ENCODE assay signal across 9 cellular contexts in the genomic region with DNA sequence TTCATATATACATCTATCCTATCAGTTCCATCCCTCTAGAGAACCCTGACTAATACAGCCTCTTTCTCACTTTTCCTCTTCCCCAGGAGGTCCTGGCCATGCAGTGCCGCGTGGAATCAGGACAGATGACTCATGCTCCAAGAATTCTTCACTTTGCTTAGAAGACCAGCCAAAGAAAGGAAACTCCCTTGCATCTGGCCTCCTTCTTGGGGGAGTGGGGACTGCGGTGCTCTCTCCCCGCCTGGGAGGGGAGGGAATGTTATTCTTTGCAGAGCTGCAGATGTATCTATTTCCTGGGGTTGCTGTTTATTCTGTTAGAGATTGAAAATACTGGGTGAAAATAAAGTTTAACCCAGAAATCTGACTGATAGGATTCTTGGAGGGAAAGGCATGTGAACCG.
A peak's percentile ranks its signal among the peaks of the same experiment; 100 is the strongest.
DNase-seq lines count a peak whose midpoint lies in the region; ATAC-seq and TF ChIP-seq lines count a peak whose summit lies in the region.
"Had no signal": no experiment of that assay in that cellular context is flagged by ENCODE, and none has a peak within 500 bp of the region (broad histone marks: within the 10 kb centered on the region; RNA-seq: fewer than 3 reads in every experiment).

No MANE protein-coding gene starts in this region.

- no peak for TF ChIP-seq CTCF in brain (conservative IDR thresholded peaks at IDR 0.05)
- no peak for TF ChIP-seq CTCF in testis (IDR thresholded peaks at IDR 0.05)
- no peak for TF ChIP-seq CTCF in CD14-positive monocyte (IDR thresholded peaks at IDR 0.05)

- 25 to 43% methylated on average over 5 of the region's 5 CpGs for WGBS in testis, 2 donors

- H3K27ac Mint-ChIP-seq in brain, result peak overlapping the region in 3 of 5 experiments; percentile 2 to 28 (median 9)
- H3K27ac Mint-ChIP-seq in T-helper 2 cell treated with Interferon-gamma antibody and Interleukin-4, amounts not matched to agents 5 μg/mL and 100 μg/mL, for 36 hours, result no peak overlapping the region
- H3K27ac Mint-ChIP-seq in CD14-positive monocyte, result no peak overlapping the region
- H3K27ac Mint-ChIP-seq: T-helper 1 cell treated with Interleukin-12 subunit alpha and Interleukin-12 subunit beta and Interleukin-4 antibody, amounts not matched to agents 30 μg/mL and 1 μg/mL, for 36 hours had no signal

- peaks cover 35% of the 10 kb centered on the region for H3K4me1 ChIP-seq in testis

- H3K36me3 ChIP-seq in testis (ENCODE audit: low read depth, missing control alignments), result no peaks in the 10 kb centered on the region

- DNase-seq in HS-5 (ENCODE audit: low read depth) (peak; percentile 97), iris pigment epithelial cell (ENCODE audit: low read depth) (peak; percentile 97), testis (peak; percentile 84), NCI-H748 treated with DMSO at 0.1 percent for 48 hours (lab: John Stamatoyannopoulos, UW) (no peak), CD14-positive monocyte (ENCODE audit: low spot score) (no peak)
- DNase-seq in T-helper 2 cell treated with Interferon-gamma antibody and Interleukin-4, amounts not matched to agents 5 μg/mL and 100 μg/mL, for 36 hours (ENCODE audit: low spot score), result no peak

- peak overlapping the region; percentile 9 to 59 for H3K27ac ChIP-seq in testis

- H3K4me3 ChIP-seq in testis, result no peak overlapping the region

- no peaks in the 10 kb centered on the region for H3K27me3 Mint-ChIP-seq in brain
- H3K27me3 Mint-ChIP-seq in T-helper 2 cell treated with Interferon-gamma antibody and Interleukin-4, amounts not matched to agents 5 μg/mL and 100 μg/mL, for 36 hours (ENCODE audit: low read depth), result peaks cover 3% of the 10 kb centered on the region
- peaks cover 0 to 6% (median 3%) of the 10 kb centered on the region in 3 donors for H3K27me3 Mint-ChIP-seq in CD14-positive monocyte (ENCODE audit: low read depth in 3 of 3)

- H3K4me1 Mint-ChIP-seq in brain (peaks cover 32% of the 10 kb centered on the region), CD14-positive monocyte (no peaks in the 10 kb centered on the region)
- no peaks in the 10 kb centered on the region for H3K4me1 Mint-ChIP-seq in T-helper 2 cell treated with Interferon-gamma antibody and Interleukin-4, amounts not matched to agents 5 μg/mL and 100 μg/mL, for 36 hours (ENCODE audit: low read depth)

- no peaks in the 10 kb centered on the region for H3K27me3 ChIP-seq in testis

- H3K9me3 Mint-ChIP-seq in brain (peaks cover 0 to 4% (median 2%) of the 10 kb centered on the region in 5 experiments), CD14-positive monocyte (peaks cover 0 to 5% (median 1%) of the 10 kb centered on the region in 7 donors)
- no peaks in the 10 kb centered on the region for H3K9me3 Mint-ChIP-seq in T-helper 2 cell treated with Interferon-gamma antibody and Interleukin-4, amounts not matched to agents 5 μg/mL and 100 μg/mL, for 36 hours
- H3K9me3 Mint-ChIP-seq: T-helper 1 cell treated with Interleukin-12 subunit alpha and Interleukin-12 subunit beta and Interleukin-4 antibody, amounts not matched to agents 30 μg/mL and 1 μg/mL, for 36 hours had no signal

- ATAC-seq in GM19351 (IDR thresholded peaks at IDR 0.05; ENCODE audit: unreplicated experiment), result no peak

- intact Hi-C loops in testis (cut with DNase I; ENCODE audit: low total_unique reads) (no loop called here), CD14-positive monocyte (cut with micrococcal nuclease) (no loop called here)

- H3K4me3 Mint-ChIP-seq in brain (peak overlapping the region in 1 of 5 experiments; percentile 20), CD14-positive monocyte (no peak overlapping the region)
- no peak overlapping the region for H3K4me3 Mint-ChIP-seq in T-helper 2 cell treated with Interferon-gamma antibody and Interleukin-4, amounts not matched to agents 5 μg/mL and 100 μg/mL, for 36 hours
- H3K4me3 Mint-ChIP-seq: T-helper 1 cell treated with Interleukin-12 subunit alpha and Interleukin-12 subunit beta and Interleukin-4 antibody, amounts not matched to agents 30 μg/mL and 1 μg/mL, for 36 hours had no signal

- no peak for TF ChIP-seq POLR2A in testis (IDR thresholded peaks at IDR 0.05)

- no peaks in the 10 kb centered on the region for H3K9me3 ChIP-seq in testis

- H3K36me3 Mint-ChIP-seq in brain, result no peaks in the 10 kb centered on the region
- H3K36me3 Mint-ChIP-seq in T-helper 2 cell treated with Interferon-gamma antibody and Interleukin-4, amounts not matched to agents 5 μg/mL and 100 μg/mL, for 36 hours (ENCODE audit: low read depth), result no peaks in the 10 kb centered on the region
- H3K36me3 Mint-ChIP-seq in CD14-positive monocyte, result no peaks in the 10 kb centered on the region

Comparison
In these comparisons a context has a peak if more than half of its experiments do, and no peak if none do; other contexts are left out.
1. DNase-seq: peak in HS-5 (single experiment), iris pigment epithelial cell (single experiment) and testis (single experiment); none in T-helper 2 cell treated with Interferon-gamma antibody and Interleukin-4, amounts not matched to agents 5 μg/mL and 100 μg/mL, for 36 hours (single experiment), NCI-H748 treated with DMSO at 0.1 percent for 48 hours (single experiment) and CD14-positive monocyte (single experiment).
2. H3K27ac Mint-ChIP-seq: peak in brain (3 of 5); none in T-helper 2 cell treated with Interferon-gamma antibody and Interleukin-4, amounts not matched to agents 5 μg/mL and 100 μg/mL, for 36 hours (single experiment) and CD14-positive monocyte (0 of 7).